ENCODE assay signal across 8 cellular contexts in the genomic region with DNA sequence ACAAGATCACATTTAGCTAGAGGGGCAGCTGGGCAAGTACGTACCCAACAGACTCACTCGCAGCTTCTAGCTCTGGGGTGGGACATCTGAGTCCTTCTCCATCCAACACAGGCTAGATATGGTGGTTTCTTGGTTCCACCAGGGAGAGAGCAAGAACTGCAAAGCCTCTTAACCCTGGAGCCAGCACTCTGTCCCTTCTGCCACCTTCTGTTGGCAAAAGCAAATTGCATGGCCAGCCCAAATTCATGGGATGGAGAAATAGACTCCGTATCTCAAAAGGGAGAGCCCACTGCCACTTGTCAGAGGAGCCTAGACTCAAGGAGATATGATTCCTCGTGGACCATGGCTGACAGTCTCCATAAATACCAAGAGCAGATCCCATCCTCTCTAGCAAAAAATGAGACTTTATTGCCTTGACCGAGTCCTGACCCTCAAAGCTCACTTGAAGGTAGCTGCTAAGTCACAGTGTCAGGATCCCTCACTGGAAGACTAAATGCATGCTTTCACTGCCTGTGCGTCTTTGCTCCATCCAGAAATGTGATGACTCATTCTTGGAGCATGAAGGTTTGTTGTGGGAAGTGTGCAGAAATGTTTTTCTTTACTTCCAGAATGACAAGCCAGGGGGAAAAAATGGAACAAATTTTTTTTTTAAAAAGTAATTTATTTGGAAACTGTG. TPM values are rescaled to one million over a fixed set of nuclear protein-coding genes. Genes with fewer than 3 reads are reported as not detected.
A peak's percentile ranks its signal among the peaks of the same experiment; 100 is the strongest.
DNase-seq lines count a peak whose midpoint lies in the region; ATAC-seq and TF ChIP-seq lines count a peak whose summit lies in the region.

No MANE protein-coding gene starts in this region.

- no peaks in the 10 kb centered on the region for H3K36me3 ChIP-seq in OCI-LY3 (replicated peaks; ENCODE audit: low read depth, low read length)
- H3K36me3 ChIP-seq in thyroid gland, result no peaks in the 10 kb centered on the region
- no peaks in the 10 kb centered on the region for H3K36me3 ChIP-seq in ascending aorta

- intact Hi-C loops in activated CD8-positive, alpha-beta T cell treated with anti-CD3 and anti-CD28 coated beads for 36 hours (cut with micrococcal nuclease), result no loop called here
- intact Hi-C loops in thyroid gland (cut with DNase I) (no loop called here), ascending aorta (cut with DNase I) (no loop called here)

- no peaks in the 10 kb centered on the region for H3K36me3 Mint-ChIP-seq in activated CD8-positive, alpha-beta T cell treated with anti-CD3 and anti-CD28 coated beads for 36 hours (ENCODE audit: low read depth)
- H3K36me3 Mint-ChIP-seq in activated CD8-positive, alpha-beta T cell treated with anti-CD3 and anti-CD28 coated beads, Interleukin-2, amount 10 ng/mL, durations not matched to agents 7 days and 5 days (ENCODE audit: low read depth), result no peaks in the 10 kb centered on the region

- TF ChIP-seq CTCF in activated CD8-positive, alpha-beta T cell treated with anti-CD3 and anti-CD28 coated beads for 36 hours (IDR thresholded peaks at IDR 0.05), result no peak
- TF ChIP-seq CTCF in OCI-LY3 (IDR thresholded peaks at IDR 0.05; ENCODE audit: low read depth, low read length) (peak; percentile 46), fibroblast of pulmonary artery (IDR thresholded peaks at IDR 0.05; ENCODE audit: low read length, missing control alignments) (peak; percentile 52), thyroid gland (IDR thresholded peaks at IDR 0.05) (peak in 4 of 6 experiments; percentile 41 to 57 (median 56)), ascending aorta (IDR thresholded peaks at IDR 0.05) (no peak)

- no peak overlapping the region for H3K4me2 ChIP-seq in OCI-LY3 (ENCODE audit: low read length)

- no peak overlapping the region for H3K9ac ChIP-seq in OCI-LY3 (ENCODE audit: low read length)

- H4K20me1 ChIP-seq in OCI-LY3 (ENCODE audit: insufficient read depth, low read length), result no peaks in the 10 kb centered on the region

- H3K9me3 ChIP-seq in OCI-LY3 (ENCODE audit: insufficient read depth, low read length) (no peaks in the 10 kb centered on the region), thyroid gland (no peaks in the 10 kb centered on the region), ascending aorta (no peaks in the 10 kb centered on the region)

- no peak overlapping the region for H3K4me3 ChIP-seq in OCI-LY3 (ENCODE audit: low read length)
- no peak overlapping the region for H3K4me3 ChIP-seq in fibroblast of pulmonary artery (replicated peaks; ENCODE audit: low read depth, low read length)
- H3K4me3 ChIP-seq in thyroid gland (replicated peaks in 1 of 3), result no peak overlapping the region
- H3K4me3 ChIP-seq in ascending aorta, result no peak overlapping the region

- POLR2A ChIA-PET in activated CD8-positive, alpha-beta T cell treated with anti-CD3 and anti-CD28 coated beads for 36 hours (lab: Charles Lee), result no interaction called here
- POLR2A ChIA-PET in activated CD8-positive, alpha-beta T cell treated with anti-CD3 and anti-CD28 coated beads, Interleukin-2, amount 10 ng/mL, durations not matched to agents 7 days and 5 days (lab: Charles Lee), result no interaction called here

- WGBS in thyroid gland, 2 donors, result 57 to 60% methylated on average over 6 of the region's 6 CpGs

- TF ChIP-seq POLR2A in thyroid gland (IDR thresholded peaks at IDR 0.05), result no peak

- no peaks in the 10 kb centered on the region for H3K4me1 Mint-ChIP-seq in activated CD8-positive, alpha-beta T cell treated with anti-CD3 and anti-CD28 coated beads for 36 hours (ENCODE audit: low read depth)
- H3K4me1 Mint-ChIP-seq in activated CD8-positive, alpha-beta T cell treated with anti-CD3 and anti-CD28 coated beads, Interleukin-2, amount 10 ng/mL, durations not matched to agents 7 days and 5 days (ENCODE audit: low read depth), result no peaks in the 10 kb centered on the region

- H3K4me3 Mint-ChIP-seq in activated CD8-positive, alpha-beta T cell treated with anti-CD3 and anti-CD28 coated beads for 36 hours, result no peak overlapping the region
- no peak overlapping the region for H3K4me3 Mint-ChIP-seq in activated CD8-positive, alpha-beta T cell treated with anti-CD3 and anti-CD28 coated beads, Interleukin-2, amount 10 ng/mL, durations not matched to agents 7 days and 5 days

- H3K27me3 Mint-ChIP-seq in activated CD8-positive, alpha-beta T cell treated with anti-CD3 and anti-CD28 coated beads for 36 hours, result peaks cover 2% of the 10 kb centered on the region
- H3K27me3 Mint-ChIP-seq in activated CD8-positive, alpha-beta T cell treated with anti-CD3 and anti-CD28 coated beads, Interleukin-2, amount 10 ng/mL, durations not matched to agents 7 days and 5 days (ENCODE audit: low read depth), result no peaks in the 10 kb centered on the region

- CTCF ChIA-PET in activated CD8-positive, alpha-beta T cell treated with anti-CD3 and anti-CD28 coated beads for 36 hours (lab: Charles Lee), result interaction anchor here (0.7 kb wide), 1 partner anchor 10 kb away, joined by 4 read pairs; no protein-coding TSS in a partner anchor
- CTCF ChIA-PET in activated CD8-positive, alpha-beta T cell treated with anti-CD3 and anti-CD28 coated beads, Interleukin-2, amount 10 ng/mL, durations not matched to agents 7 days and 5 days (lab: Charles Lee), result interaction anchor here (1.5 kb wide), 1 partner anchor 220 kb away, joined by 3 read pairs; no protein-coding TSS in a partner anchor

- no peaks in the 10 kb centered on the region for H3K79me2 ChIP-seq in OCI-LY3 (ENCODE audit: low read length)

- no peaks in the 10 kb centered on the region for H3K4me1 ChIP-seq in OCI-LY3 (ENCODE audit: low read length)
- no peaks in the 10 kb centered on the region for H3K4me1 ChIP-seq in thyroid gland
- H3K4me1 ChIP-seq in ascending aorta, result no peaks in the 10 kb centered on the region

- H2AFZ ChIP-seq in OCI-LY3 (ENCODE audit: low read depth, low read length), result no peak overlapping the region

- no peaks in the 10 kb centered on the region for H3K27me3 ChIP-seq in OCI-LY3 (ENCODE audit: low read depth, low read length)
- H3K27me3 ChIP-seq in thyroid gland, result no peaks in the 10 kb centered on the region
- H3K27me3 ChIP-seq in ascending aorta, result no peaks in the 10 kb centered on the region

- no peak overlapping the region for H3K27ac Mint-ChIP-seq in activated CD8-positive, alpha-beta T cell treated with anti-CD3 and anti-CD28 coated beads for 36 hours
- H3K27ac Mint-ChIP-seq in activated CD8-positive, alpha-beta T cell treated with anti-CD3 and anti-CD28 coated beads, Interleukin-2, amount 10 ng/mL, durations not matched to agents 7 days and 5 days, result no peak overlapping the region

- H3K9me3 Mint-ChIP-seq in activated CD8-positive, alpha-beta T cell treated with anti-CD3 and anti-CD28 coated beads for 36 hours, result peaks cover 6% of the 10 kb centered on the region
- H3K9me3 Mint-ChIP-seq in activated CD8-positive, alpha-beta T cell treated with anti-CD3 and anti-CD28 coated beads, Interleukin-2, amount 10 ng/mL, durations not matched to agents 7 days and 5 days (ENCODE audit: insufficient read depth), result peaks cover 13% of the 10 kb centered on the region

- DNase-seq in activated CD8-positive, alpha-beta T cell treated with anti-CD3 and anti-CD28 coated beads for 36 hours, result peak; percentile 3
- no peak for DNase-seq in activated CD8-positive, alpha-beta T cell treated with anti-CD3 and anti-CD28 coated beads, Interleukin-2, amount 10 ng/mL, durations not matched to agents 7 days and 5 days
- DNase-seq in fibroblast of pulmonary artery (ENCODE audit: low read depth) (peak; percentile 91), thyroid gland (peak; percentile 26 to 34), NCI-H2029 (lab: John Stamatoyannopoulos, UW) (no peak), ascending aorta (ENCODE audit: low spot score in 2 of 2) (no peak)

- H3K27ac ChIP-seq in OCI-LY3 (ENCODE audit: low read length) (no peak overlapping the region), thyroid gland (no peak overlapping the region), ascending aorta (no peak overlapping the region)

- ATAC-seq in activated CD8-positive, alpha-beta T cell treated with anti-CD3 and anti-CD28 coated beads for 36 hours, result peak; percentile 24
- ATAC-seq in activated CD8-positive, alpha-beta T cell treated with anti-CD3 and anti-CD28 coated beads, Interleukin-2, amount 10 ng/mL, durations not matched to agents 7 days and 5 days, result no peak
- no peak for ATAC-seq in GM19463 (IDR thresholded peaks at IDR 0.05; ENCODE audit: unreplicated experiment)

RNA-seq across cellular contexts. Expression of a gene that starts 28.8 kb away (rescaled TPM):
- not detected for total RNA-seq in activated CD8-positive, alpha-beta T cell treated with anti-CD3 and anti-CD28 coated beads for 36 hours
- under 1 TPM; 0.05 TPM for total RNA-seq in activated CD8-positive, alpha-beta T cell treated with anti-CD3 and anti-CD28 coated beads, Interleukin-2, amount 10 ng/mL, durations not matched to agents 7 days and 5 days
- total RNA-seq in thyroid gland, result 10 to 100 TPM in 3 of 4 donors, 1 to 10 TPM in 1; 9.5 to 17.7 (median 15.9) TPM
- 0.32 TPM for total RNA-seq in ascending aorta

Comparison
In these comparisons a context has a peak if more than half of its experiments do, and no peak if none do; other contexts are left out.
1. DNase-seq: peak in activated CD8-positive, alpha-beta T cell treated with anti-CD3 and anti-CD28 coated beads for 36 hours (single experiment), fibroblast of pulmonary artery (single experiment) and thyroid gland (2 of 2); none in activated CD8-positive, alpha-beta T cell treated with anti-CD3 and anti-CD28 coated beads, Interleukin-2, amount 10 ng/mL, durations not matched to agents 7 days and 5 days (single experiment), NCI-H2029 (single experiment) and ascending aorta (0 of 2).
2. CTCF ChIP-seq: peak in OCI-LY3 (single experiment), fibroblast of pulmonary artery (single experiment) and thyroid gland (4 of 6); none in activated CD8-positive, alpha-beta T cell treated with anti-CD3 and anti-CD28 coated beads for 36 hours (single experiment) and ascending aorta (0 of 3).